9 cellular contexts compared by ENCODE assay signal in the genomic region with DNA sequence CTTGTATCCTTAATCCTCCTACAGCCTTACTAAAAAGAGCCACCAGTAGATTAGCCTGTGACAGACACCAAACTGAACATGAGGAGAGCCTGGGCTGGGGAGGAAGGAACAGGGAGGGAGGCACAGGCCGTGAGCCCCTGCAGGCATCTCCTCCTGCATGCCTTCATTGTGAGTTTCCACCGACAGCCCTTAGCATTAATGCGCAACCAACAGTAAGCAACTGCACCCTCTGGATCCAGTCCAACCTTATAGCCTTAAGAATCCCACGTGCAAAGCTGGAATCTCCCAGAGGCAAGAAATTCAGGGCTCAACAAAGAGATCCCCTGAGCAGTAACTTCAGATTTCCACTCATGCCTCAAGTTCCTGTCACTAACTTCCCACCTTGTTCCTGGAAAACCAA.
A peak's percentile ranks its signal among the peaks of the same experiment; 100 is the strongest.
DNase-seq lines count a peak whose midpoint lies in the region; ATAC-seq and TF ChIP-seq lines count a peak whose summit lies in the region.
"Had no signal": no experiment of that assay in that cellular context is flagged by ENCODE, and none has a peak within 500 bp of the region (broad histone marks: within the 10 kb centered on the region; RNA-seq: fewer than 3 reads in every experiment).

No MANE protein-coding gene starts in this region.

- H3K36me3 Mint-ChIP-seq in activated T-cell treated with anti-CD3 and anti-CD28 coated beads, Interleukin-2, amount 50 U/mL, for 4 hours (ENCODE audit: insufficient read depth) = peaks cover 38% of the 10 kb centered on the region
- H3K36me3 Mint-ChIP-seq in activated T-helper 1 cell treated with anti-CD3 and anti-CD28 coated beads, Interleukin-12 subunit alpha, Interleukin-12 subunit beta, Interleukin-2, Interleukin-4 antibody, amounts not matched to agents 30 ng/mL and 10 ng/mL and 1 ng/mL, durations not matched to agents 14 hours and 24 hours and 36 hours (ENCODE audit: low read depth) = peaks cover 58% of the 10 kb centered on the region

- no peak for ATAC-seq in activated T-cell treated with anti-CD3 and anti-CD28 coated beads, Interleukin-2, amount 50 U/mL, for 4 hours
- ATAC-seq in gastroesophageal sphincter (no peak), HG02588 (IDR thresholded peaks at IDR 0.05; ENCODE audit: unreplicated experiment) (no peak), GM21723 (IDR thresholded peaks at IDR 0.05; ENCODE audit: unreplicated experiment) (no peak)

- H3K4me1 ChIP-seq in gastroesophageal sphincter = peaks cover 8 to 100% (median 77%) of the 10 kb centered on the region in 3 donors
- peaks cover 11 to 100% (median 65%) of the 10 kb centered on the region in 5 donors for H3K4me1 ChIP-seq in subcutaneous abdominal adipose tissue (ENCODE audit: control insufficient read depth in 5 of 5, insufficient read depth in 5 of 5, low read length in 5 of 5)

- H3K36me3 ChIP-seq in gastroesophageal sphincter (no peaks in the 10 kb centered on the region), subcutaneous abdominal adipose tissue (ENCODE audit: control insufficient read depth in 5 of 5, insufficient read depth in 5 of 5, low read length in 5 of 5) (peaks cover 0 to 11% (median 9%) of the 10 kb centered on the region in 5 donors)

- peaks cover 97% of the 10 kb centered on the region for H3K4me1 Mint-ChIP-seq in activated T-cell treated with anti-CD3 and anti-CD28 coated beads, Interleukin-2, amount 50 U/mL, for 4 hours (ENCODE audit: low read depth)
- H3K4me1 Mint-ChIP-seq in activated T-helper 1 cell treated with anti-CD3 and anti-CD28 coated beads, Interleukin-12 subunit alpha, Interleukin-12 subunit beta, Interleukin-2, Interleukin-4 antibody, amounts not matched to agents 30 ng/mL and 10 ng/mL and 1 ng/mL, durations not matched to agents 14 hours and 24 hours and 36 hours (ENCODE audit: low read depth) = peaks cover 98% of the 10 kb centered on the region

- H3K27ac Mint-ChIP-seq in activated T-helper 1 cell treated with anti-CD3 and anti-CD28 coated beads, Interleukin-12 subunit alpha, Interleukin-12 subunit beta, Interleukin-2, Interleukin-4 antibody, amounts not matched to agents 30 ng/mL and 10 ng/mL and 1 ng/mL, durations not matched to agents 14 hours and 24 hours and 36 hours = peak overlapping the region; percentile 98

- no peak for DNase-seq in activated T-cell treated with anti-CD3 and anti-CD28 coated beads, Interleukin-2, amount 50 U/mL, for 4 hours
- DNase-seq in activated T-cell treated with anti-CD3 and anti-CD28 coated beads for 4 hours = no peak
- no peak for DNase-seq in activated T-helper 1 cell treated with anti-CD3 and anti-CD28 coated beads, Interleukin-12 subunit alpha, Interleukin-12 subunit beta, Interleukin-2, Interleukin-4 antibody, amounts not matched to agents 30 ng/mL and 10 ng/mL and 1 ng/mL, durations not matched to agents 14 hours and 24 hours and 36 hours (ENCODE audit: low spot score)
- no peak for DNase-seq in nucleus accumbens (lab: John Stamatoyannopoulos, UW)

- no peak for TF ChIP-seq EP300 in gastroesophageal sphincter (IDR thresholded peaks at IDR 0.05)

- no peaks in the 10 kb centered on the region for H3K27me3 ChIP-seq in gastroesophageal sphincter
- H3K27me3 ChIP-seq in subcutaneous abdominal adipose tissue (ENCODE audit: control insufficient read depth in 5 of 5, insufficient read depth in 4 of 5, low read length in 5 of 5) = no peaks in the 10 kb centered on the region

- 25 to 44% methylated on average over 2 to 4 of the region's 4 CpGs for WGBS in gastroesophageal sphincter (ENCODE audit: low coverage in 1 of 2), 2 donors

- H3K9me3 ChIP-seq in gastroesophageal sphincter (no peaks in the 10 kb centered on the region), subcutaneous abdominal adipose tissue (ENCODE audit: control insufficient read depth in 5 of 5, low read length in 5 of 5) (no peaks in the 10 kb centered on the region)

- no peaks in the 10 kb centered on the region for H3K9me3 Mint-ChIP-seq in activated T-cell treated with anti-CD3 and anti-CD28 coated beads, Interleukin-2, amount 50 U/mL, for 4 hours
- no peaks in the 10 kb centered on the region for H3K9me3 Mint-ChIP-seq in activated T-helper 1 cell treated with anti-CD3 and anti-CD28 coated beads, Interleukin-12 subunit alpha, Interleukin-12 subunit beta, Interleukin-2, Interleukin-4 antibody, amounts not matched to agents 30 ng/mL and 10 ng/mL and 1 ng/mL, durations not matched to agents 14 hours and 24 hours and 36 hours

- H3K4me3 ChIP-seq in gastroesophageal sphincter (no peak overlapping the region), subcutaneous abdominal adipose tissue (ENCODE audit: low read depth in 1 of 5, low read length in 5 of 5) (peak overlapping the region in 1 of 5 donors; percentile 4)

- TF ChIP-seq POLR2A in gastroesophageal sphincter (IDR thresholded peaks at IDR 0.05) = no peak

- intact Hi-C loops in activated T-helper 1 cell treated with anti-CD3 and anti-CD28 coated beads, Interleukin-12 subunit alpha, Interleukin-12 subunit beta, Interleukin-2, Interleukin-4 antibody, amounts not matched to agents 30 ng/mL and 10 ng/mL and 1 ng/mL, durations not matched to agents 14 hours and 24 hours and 36 hours (cut with micrococcal nuclease) = loop anchor here (1.0 kb wide), 1 partner anchor 8 kb away; no protein-coding TSS in a partner anchor

- no peak overlapping the region for H3K9ac ChIP-seq in subcutaneous abdominal adipose tissue (ENCODE audit: low read length in 5 of 5)

- no peak for TF ChIP-seq CTCF in gastroesophageal sphincter (IDR thresholded peaks at IDR 0.05)

- no peaks in the 10 kb centered on the region for H3K27me3 Mint-ChIP-seq in activated T-cell treated with anti-CD3 and anti-CD28 coated beads, Interleukin-2, amount 50 U/mL, for 4 hours (ENCODE audit: low read depth)
- H3K27me3 Mint-ChIP-seq in activated T-helper 1 cell treated with anti-CD3 and anti-CD28 coated beads, Interleukin-12 subunit alpha, Interleukin-12 subunit beta, Interleukin-2, Interleukin-4 antibody, amounts not matched to agents 30 ng/mL and 10 ng/mL and 1 ng/mL, durations not matched to agents 14 hours and 24 hours and 36 hours (ENCODE audit: insufficient read depth) = peaks cover 1% of the 10 kb centered on the region

- peak overlapping the region in 3 of 4 donors; percentile 54 to 81 (median 59) for H3K27ac ChIP-seq in gastroesophageal sphincter
- H3K27ac ChIP-seq in subcutaneous abdominal adipose tissue (ENCODE audit: low read depth, low read length) = peak overlapping the region; percentile 77
- H3K27ac ChIP-seq: VCaP had no signal

- H3K4me3 Mint-ChIP-seq in activated T-cell treated with anti-CD3 and anti-CD28 coated beads, Interleukin-2, amount 50 U/mL, for 4 hours = peak overlapping the region; percentile 77
- H3K4me3 Mint-ChIP-seq in activated T-helper 1 cell treated with anti-CD3 and anti-CD28 coated beads, Interleukin-12 subunit alpha, Interleukin-12 subunit beta, Interleukin-2, Interleukin-4 antibody, amounts not matched to agents 30 ng/mL and 10 ng/mL and 1 ng/mL, durations not matched to agents 14 hours and 24 hours and 36 hours = peak overlapping the region; percentile 96
